Comparison of ENCODE assay signal across 24 cellular contexts in genomic region chr5:124951105-124951504, GRCh38.
DNase-seq lines count a peak whose midpoint lies in the region; ATAC-seq, FAIRE-seq and TF ChIP-seq lines count a peak whose summit lies in the region.
"Had no signal": no experiment of that assay in that cellular context is flagged by ENCODE, and none has a peak within 500 bp of the region (broad histone marks: within the 10 kb centered on the region; RNA-seq: fewer than 3 reads in every experiment).

No MANE protein-coding gene starts in this region.

- no peaks in the 10 kb centered on the region for H3K9me3 ChIP-seq in OCI-LY1 (ENCODE audit: low read length)
- H3K9me3 ChIP-seq: BE2C, Peyer's patch had no signal

- H3K36me3 ChIP-seq in OCI-LY1 (ENCODE audit: insufficient read depth, low read length), result peaks cover 21% of the 10 kb centered on the region
- H3K36me3 ChIP-seq: BE2C, Peyer's patch had no signal

- peak overlapping the region; percentile 61 for H3K4me3 ChIP-seq in OCI-LY1 (ENCODE audit: low read depth, low read length, poor library complexity, severe bottlenecking)
- H3K4me3 ChIP-seq: Peyer's patch had no signal

- peak overlapping the region; percentile 95 for H3K27ac ChIP-seq in OCI-LY1 (ENCODE audit: low read depth, low read length, poor library complexity, severe bottlenecking)
- H3K27ac ChIP-seq: HL-60 had no signal

- H3K9me3 Mint-ChIP-seq in stimulated activated naive CD8-positive, alpha-beta T cell treated with anti-CD3 and anti-CD28 coated beads, Interleukin-15, Interleukin-2, amounts not matched to agents 100 ng/mL and 50 ng/mL, for 24 hours, result peaks cover 5% of the 10 kb centered on the region
- peaks cover 0 to 2% (median 0%) of the 10 kb centered on the region in 7 donors for H3K9me3 Mint-ChIP-seq in naive B cell
- H3K9me3 Mint-ChIP-seq in osteocyte (ENCODE audit: unreplicated experiment), result no peaks in the 10 kb centered on the region
- H3K9me3 Mint-ChIP-seq: H9 had no signal

- peak overlapping the region; percentile 12 for H3K27ac Mint-ChIP-seq in stimulated activated naive CD8-positive, alpha-beta T cell treated with anti-CD3 and anti-CD28 coated beads, Interleukin-15, Interleukin-2, amounts not matched to agents 100 ng/mL and 50 ng/mL, for 24 hours
- H3K27ac Mint-ChIP-seq in naive B cell, result peak overlapping the region in 4 of 6 donors; percentile 5 to 93 (median 59)
- H3K27ac Mint-ChIP-seq in osteocyte (ENCODE audit: unreplicated experiment), result no peak overlapping the region
- H3K27ac Mint-ChIP-seq: H9 had no signal

- no peak for TF ChIP-seq CTCF in OCI-LY1 (IDR thresholded peaks at IDR 0.05; ENCODE audit: low read length)
- TF ChIP-seq CTCF in osteocyte (IDR thresholded peaks at IDR 0.05), result no peak

- H3K79me2 ChIP-seq in OCI-LY1 (ENCODE audit: insufficient read depth, low read length), result no peaks in the 10 kb centered on the region

- peaks cover 14% of the 10 kb centered on the region for H3K4me1 Mint-ChIP-seq in stimulated activated naive CD8-positive, alpha-beta T cell treated with anti-CD3 and anti-CD28 coated beads, Interleukin-15, Interleukin-2, amounts not matched to agents 100 ng/mL and 50 ng/mL, for 24 hours (ENCODE audit: low read depth)
- H3K4me1 Mint-ChIP-seq in naive B cell (peaks cover 19 to 35% (median 24%) of the 10 kb centered on the region in 3 donors), osteocyte (ENCODE audit: unreplicated experiment) (peaks cover 33% of the 10 kb centered on the region)

- H3F3A ChIP-seq in OCI-LY1 (ENCODE audit: insufficient read depth, low read length), result no peaks in the 10 kb centered on the region

- H3K4me2 ChIP-seq in OCI-LY1 (ENCODE audit: low read length), result peak overlapping the region; percentile 90

- no peaks in the 10 kb centered on the region for H3K27me3 ChIP-seq in OCI-LY1 (ENCODE audit: insufficient read depth, low read length)
- H3K27me3 ChIP-seq: BE2C, Peyer's patch had no signal

- no peaks in the 10 kb centered on the region for H3K27me3 Mint-ChIP-seq in stimulated activated naive CD8-positive, alpha-beta T cell treated with anti-CD3 and anti-CD28 coated beads, Interleukin-15, Interleukin-2, amounts not matched to agents 100 ng/mL and 50 ng/mL, for 24 hours
- no peaks in the 10 kb centered on the region for H3K27me3 Mint-ChIP-seq in naive B cell
- no peaks in the 10 kb centered on the region for H3K27me3 Mint-ChIP-seq in osteocyte (ENCODE audit: unreplicated experiment)
- H3K27me3 Mint-ChIP-seq: CD4-positive, CD25-positive, alpha-beta regulatory T cell had no signal

- no peak for FAIRE-seq in GM19239 (lab: Jason Lieb, UNC)
- FAIRE-seq: G401.6 had no signal

- H3K4me1 ChIP-seq in OCI-LY1 (ENCODE audit: insufficient read depth, low read length, severe bottlenecking), result peaks cover 43% of the 10 kb centered on the region
- H3K4me1 ChIP-seq: BE2C, Peyer's patch had no signal

- ATAC-seq in stimulated activated naive CD8-positive, alpha-beta T cell treated with anti-CD3 and anti-CD28 coated beads, Interleukin-15, Interleukin-2, amounts not matched to agents 100 U/mL and 50 U/mL, for 24 hours, result no peak
- no peak for ATAC-seq in naive B cell (ENCODE audit: low read depth in 2 of 2)
- ATAC-seq in GM21717 (IDR thresholded peaks at IDR 0.05; ENCODE audit: unreplicated experiment), result no peak

- H2AFZ ChIP-seq in OCI-LY1 (ENCODE audit: low read length), result no peak overlapping the region

- no peaks in the 10 kb centered on the region for H3K9me2 ChIP-seq in OCI-LY1 (ENCODE audit: low read depth, low read length)

- no peaks in the 10 kb centered on the region for H3K36me3 Mint-ChIP-seq in stimulated activated naive CD8-positive, alpha-beta T cell treated with anti-CD3 and anti-CD28 coated beads, Interleukin-15, Interleukin-2, amounts not matched to agents 100 ng/mL and 50 ng/mL, for 24 hours (ENCODE audit: low read depth)
- H3K36me3 Mint-ChIP-seq in naive B cell (no peaks in the 10 kb centered on the region), osteocyte (ENCODE audit: unreplicated experiment) (no peaks in the 10 kb centered on the region)
- H3K36me3 Mint-ChIP-seq: CD4-positive, CD25-positive, alpha-beta regulatory T cell had no signal

- DNase-seq in stimulated activated naive CD8-positive, alpha-beta T cell treated with anti-CD3 and anti-CD28 coated beads, Interleukin-15, Interleukin-2, amounts not matched to agents 100 U/mL and 50 U/mL, for 24 hours, result no peak
- DNase-seq in naive B cell (no peak), GM19239 (ENCODE audit: insufficient read length, low spot score) (no peak), osteocyte (ENCODE audit: extremely low spot score, unreplicated experiment) (no peak), foreskin melanocyte (no peak)
- DNase-seq: BE2C, COR-L47, DMS 273 treated with DMSO at 0.1 percent for 48 hours, DND-41, H9, IMR-90, Kasumi-1, NCI-H1105, NCI-H1694 treated with DMSO at 0.1 percent for 48 hours, NCI-H510A treated with DMSO at 0.1 percent for 48 hours, NCI-H774, SW 1271 had no signal

- no peaks in the 10 kb centered on the region for H4K20me1 ChIP-seq in OCI-LY1 (ENCODE audit: insufficient read depth, low read length)

- peak overlapping the region; percentile 62 for H3K9ac ChIP-seq in OCI-LY1 (ENCODE audit: low read length)

- no peak overlapping the region for H3K4me3 Mint-ChIP-seq in stimulated activated naive CD8-positive, alpha-beta T cell treated with anti-CD3 and anti-CD28 coated beads, Interleukin-15, Interleukin-2, amounts not matched to agents 100 ng/mL and 50 ng/mL, for 24 hours
- H3K4me3 Mint-ChIP-seq in naive B cell, result peak overlapping the region in 2 of 8 donors; percentile 50 to 61
- H3K4me3 Mint-ChIP-seq in osteocyte (ENCODE audit: unreplicated experiment), result no peak overlapping the region
- H3K4me3 Mint-ChIP-seq: H9 had no signal
